Comparison of ENCODE assay signal across 8 cellular contexts in the genomic region with DNA sequence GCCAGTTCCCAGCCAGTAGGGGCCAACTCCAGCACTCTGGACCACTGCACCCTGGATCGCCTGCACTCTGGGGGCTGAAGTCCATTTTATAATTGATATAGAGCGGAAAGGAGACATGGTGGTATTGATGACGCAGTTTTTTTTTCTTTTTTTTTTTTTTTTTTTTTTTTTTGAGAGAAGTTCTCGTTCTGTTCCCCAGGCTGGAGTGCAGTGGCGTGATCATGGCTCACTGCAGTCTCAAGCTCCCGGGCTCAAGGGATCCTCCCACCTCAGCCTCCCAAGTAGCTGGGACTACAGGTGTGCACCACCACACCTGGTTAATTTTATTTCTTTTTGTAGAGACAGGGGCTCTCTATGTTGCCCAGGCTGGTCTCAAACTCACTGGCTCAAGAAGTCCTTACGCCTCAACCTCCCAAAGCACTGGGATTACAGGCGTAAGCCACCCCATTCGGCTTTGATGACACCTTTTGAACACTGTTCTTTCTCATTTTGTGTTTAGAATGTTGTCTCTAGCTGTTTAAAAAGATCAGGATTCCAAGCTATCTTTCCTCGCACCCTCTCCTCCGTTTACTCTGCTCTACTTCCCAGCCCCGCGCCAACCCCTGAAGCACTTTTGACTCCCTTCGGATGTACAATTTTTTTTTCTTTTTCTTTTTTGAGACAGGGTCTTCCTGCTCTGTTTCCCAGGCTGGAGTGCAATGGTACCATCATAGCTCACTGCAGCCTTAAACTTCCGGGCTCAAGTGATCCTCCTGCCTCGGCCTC. TPM values are rescaled to one million over a fixed set of nuclear protein-coding genes. Genes with fewer than 3 reads are reported as not detected.
A peak's percentile ranks its signal among the peaks of the same experiment; 100 is the strongest.
DNase-seq lines count a peak whose midpoint lies in the region; ATAC-seq and TF ChIP-seq lines count a peak whose summit lies in the region.

No MANE protein-coding gene starts in this region.

- TF ChIP-seq CTCF in heart left ventricle (IDR thresholded peaks at IDR 0.05) = no peak
- no peak for TF ChIP-seq CTCF in vagina (IDR thresholded peaks at IDR 0.05)

- ATAC-seq in heart left ventricle (peak in 2 of 4 donors; percentile 1), Right ventricle myocardium inferior (no peak), HG03196 (IDR thresholded peaks at IDR 0.05; ENCODE audit: unreplicated experiment) (no peak)

- H3K27me3 ChIP-seq in heart left ventricle (peaks cover 0 to 4% (median 0%) of the 10 kb centered on the region in 9 donors), adipocyte (replicated peaks; ENCODE audit: control insufficient read depth, insufficient read depth, low read length) (no peaks in the 10 kb centered on the region), vagina (no peaks in the 10 kb centered on the region)

- peaks cover 0 to 50% (median 20%) of the 10 kb centered on the region in 12 donors for H3K4me1 ChIP-seq in heart left ventricle
- H3K4me1 ChIP-seq in adipocyte (ENCODE audit: control insufficient read depth, insufficient read depth, low read length) = peaks cover 48% of the 10 kb centered on the region
- peaks cover 48% of the 10 kb centered on the region for H3K4me1 ChIP-seq in vagina

- TF ChIP-seq POLR2A in heart left ventricle (IDR thresholded peaks at IDR 0.05) (no peak), vagina (IDR thresholded peaks at IDR 0.05) (no peak)

- H3K9ac ChIP-seq in adipocyte (ENCODE audit: low read length) = peak overlapping the region; percentile 83

- 81 to 85% (median 82%) methylated on average over 16 of the region's 16 CpGs for WGBS in heart left ventricle, 4 donors

- intact Hi-C loops in heart left ventricle (cut with DNase I) (loop anchor here in 4 of 10 donors (5.0 to 10.0 kb wide), 4 partner anchors 55 to 198 kb away; a partner anchor contains a TSS), Right ventricle myocardium inferior (cut with DNase I) (no loop called here), vagina (cut with DNase I) (no loop called here)

- H3K36me3 ChIP-seq in heart left ventricle (peaks cover 0 to 23% (median 0%) of the 10 kb centered on the region in 9 donors), adipocyte (ENCODE audit: control insufficient read depth, insufficient read depth, low read length, severe bottlenecking) (no peaks in the 10 kb centered on the region), vagina (no peaks in the 10 kb centered on the region)

- peak overlapping the region; percentile 3 to 70 (median 55) for H3K4me3 ChIP-seq in heart left ventricle
- peak overlapping the region; percentile 79 for H3K4me3 ChIP-seq in adipocyte (ENCODE audit: low read length)
- peak overlapping the region; percentile 40 to 57 for H3K4me3 ChIP-seq in vagina

- no peak for DNase-seq in heart left ventricle
- no peak for DNase-seq in Right ventricle myocardium inferior (ENCODE audit: missing footprints)
- DNase-seq in adipocyte (ENCODE audit: low read depth) = no peak
- DNase-seq in mucosa of gallbladder (ENCODE audit: low spot score) = peak; percentile 8
- peak; percentile 55 to 65 for DNase-seq in vagina (ENCODE audit: extremely low spot score in 2 of 2)
- DNase-seq in NCI-H748 (lab: John Stamatoyannopoulos, UW; ENCODE audit: unreplicated experiment) = no peak
- DNase-seq in NCI-H187 treated with DMSO at 0.1 percent for 48 hours (lab: John Stamatoyannopoulos, UW) = no peak

- H3K9me3 ChIP-seq in heart left ventricle (no peaks in the 10 kb centered on the region), adipocyte (ENCODE audit: control insufficient read depth, low read length) (no peaks in the 10 kb centered on the region), vagina (no peaks in the 10 kb centered on the region)

- peak overlapping the region; percentile 80 to 98 (median 94) for H3K27ac ChIP-seq in heart left ventricle
- H3K27ac ChIP-seq in vagina = peak overlapping the region; percentile 80

RNA-seq across cellular contexts. Expression of a gene that starts 1.0 kb away (rescaled TPM):
- 10 to 100 TPM in 3 of 9 donors, 1 to 10 TPM in 6; 4.2 to 23.3 (median 6.0) TPM for total RNA-seq in heart left ventricle
- polyA plus RNA-seq in heart left ventricle = 1 to 10 TPM; 3.2 to 5.3 TPM
- 4.8 TPM for total RNA-seq in Right ventricle myocardium inferior
- total RNA-seq in mucosa of gallbladder = 18.1 TPM
- 13.5 TPM for total RNA-seq in vagina

RNA-seq across cellular contexts. Expression of a gene that starts 46.2 kb away (rescaled TPM):
- total RNA-seq in heart left ventricle (under 1 TPM in 1 of 9 donors, not detected in 8; 0.54 TPM), Right ventricle myocardium inferior (not detected), mucosa of gallbladder (43.1 TPM), vagina (2.9 TPM)
- polyA plus RNA-seq in heart left ventricle = under 1 TPM in 1 of 2 donors, not detected in 1; 0.10 TPM

Comparison
In these comparisons a context has a peak if more than half of its experiments do, and no peak if none do; other contexts are left out.
1. DNase-seq: peak in mucosa of gallbladder (single experiment) and vagina (2 of 2); none in heart left ventricle (0 of 5), Right ventricle myocardium inferior (single experiment), adipocyte (single experiment), NCI-H748 (single experiment) and NCI-H187 treated with DMSO at 0.1 percent for 48 hours (single experiment).
2. RNA of a gene that starts 46.2 kb away (total RNA-seq): 43.1 TPM in mucosa of gallbladder (single experiment); 2.9 TPM in vagina (single experiment), 0.54 TPM in heart left ventricle and not detected in Right ventricle myocardium inferior (single experiment); every median in the first group is over 10 times any median in the second.
3. Peak in every context shown above with its lines, with median percentiles within 50 percentile points of each other: H3K4me3 ChIP-seq.